32 cellular contexts compared by ENCODE assay signal in genomic region chr12:52796429-52796794, GRCh38. TPM values are rescaled to one million over a fixed set of nuclear protein-coding genes. Genes with fewer than 3 reads are reported as not detected.
"Had no signal": no experiment of that assay in that cellular context is flagged by ENCODE, and none has a peak within 500 bp of the region (broad histone marks: within the 10 kb centered on the region; RNA-seq: fewer than 3 reads in every experiment).

No MANE protein-coding gene starts in this region.

- H3K27me3 ChIP-seq: testis, thyroid gland, transverse colon, uterus, vagina had no signal

- H3K27ac ChIP-seq: stomach, suprapubic skin, testis, thoracic aorta, thyroid gland, tibial artery, tibial nerve, transverse colon, upper lobe of left lung, uterus, vagina had no signal

- ATAC-seq: stimulated activated effector memory CD8-positive, alpha-beta T cell treated with anti-CD3 and anti-CD28 coated beads, Interleukin-12 subunit alpha, Interleukin-12 subunit beta, amount 100 ng/mL, for 72 hours; stimulated activated memory B cell treated with anti-CD40 and anti-IgM and Interleukin-4, amounts not matched to agents 10 μg/mL and 1 μg/mL and 100 μg/mL, for 72 hours; stimulated activated naive B cell treated with anti-CD40 and anti-IgM and Interleukin-4, amounts not matched to agents 10 μg/mL and 1 μg/mL and 100 μg/mL, for 72 hours; stimulated activated naive CD8-positive, alpha-beta T cell treated with anti-CD3 and anti-CD28 coated beads, Interleukin-15, amount 100 ng/mL, for 72 hours; stimulated activated naive CD8-positive, alpha-beta T cell treated with anti-CD3 and anti-CD28 coated beads, Interleukin-15, Interleukin-2, amounts not matched to agents 100 U/mL and 50 U/mL, for 24 hours had no signal

- H3K9me3 ChIP-seq: stomach, suprapubic skin, testis, thoracic aorta, thyroid gland, tibial artery, tibial nerve, transverse colon, upper lobe of left lung, uterus, vagina had no signal

- FAIRE-seq: urothelium cell line had no signal

- H3K4me1 Mint-ChIP-seq: stimulated activated memory B cell treated with anti-CD40 and anti-IgM and Interleukin-4, amounts not matched to agents 10 μg/mL and 1 μg/mL and 100 μg/mL, for 72 hours had no signal

- H3K27ac Mint-ChIP-seq: stimulated activated effector memory CD8-positive, alpha-beta T cell treated with anti-CD3 and anti-CD28 coated beads, Interleukin-12 subunit alpha, Interleukin-12 subunit beta, amount 100 ng/mL, for 72 hours; stimulated activated memory B cell treated with anti-CD40 and anti-IgM and Interleukin-4, amounts not matched to agents 10 μg/mL and 1 μg/mL and 100 μg/mL, for 72 hours; stimulated activated naive B cell treated with anti-CD40 and anti-IgM and Interleukin-4, amounts not matched to agents 10 μg/mL and 1 μg/mL and 100 μg/mL, for 72 hours; stimulated activated naive CD8-positive, alpha-beta T cell treated with anti-CD3 and anti-CD28 coated beads, Interleukin-15, amount 100 ng/mL, for 72 hours; stimulated activated naive CD8-positive, alpha-beta T cell treated with anti-CD3 and anti-CD28 coated beads, Interleukin-15, Interleukin-2, amounts not matched to agents 100 ng/mL and 50 ng/mL, for 24 hours; type B pancreatic cell had no signal

- H3K4me1 ChIP-seq: suprapubic skin, testis, tibial artery, tibial nerve, uterus had no signal

- H3K9me3 Mint-ChIP-seq: stimulated activated effector memory CD8-positive, alpha-beta T cell treated with anti-CD3 and anti-CD28 coated beads, Interleukin-12 subunit alpha, Interleukin-12 subunit beta, amount 100 ng/mL, for 72 hours; stimulated activated memory B cell treated with anti-CD40 and anti-IgM and Interleukin-4, amounts not matched to agents 10 μg/mL and 1 μg/mL and 100 μg/mL, for 72 hours; stimulated activated naive B cell treated with anti-CD40 and anti-IgM and Interleukin-4, amounts not matched to agents 10 μg/mL and 1 μg/mL and 100 μg/mL, for 72 hours; stimulated activated naive CD8-positive, alpha-beta T cell treated with anti-CD3 and anti-CD28 coated beads, Interleukin-15, amount 100 ng/mL, for 72 hours; stimulated activated naive CD8-positive, alpha-beta T cell treated with anti-CD3 and anti-CD28 coated beads, Interleukin-15, Interleukin-2, amounts not matched to agents 100 ng/mL and 50 ng/mL, for 24 hours; type B pancreatic cell had no signal

- H3K4me3 Mint-ChIP-seq: stimulated activated effector memory CD8-positive, alpha-beta T cell treated with anti-CD3 and anti-CD28 coated beads, Interleukin-12 subunit alpha, Interleukin-12 subunit beta, amount 100 ng/mL, for 72 hours; stimulated activated memory B cell treated with anti-CD40 and anti-IgM and Interleukin-4, amounts not matched to agents 10 μg/mL and 1 μg/mL and 100 μg/mL, for 72 hours; stimulated activated naive B cell treated with anti-CD40 and anti-IgM and Interleukin-4, amounts not matched to agents 10 μg/mL and 1 μg/mL and 100 μg/mL, for 72 hours; stimulated activated naive CD8-positive, alpha-beta T cell treated with anti-CD3 and anti-CD28 coated beads, Interleukin-15, amount 100 ng/mL, for 72 hours; stimulated activated naive CD8-positive, alpha-beta T cell treated with anti-CD3 and anti-CD28 coated beads, Interleukin-15, Interleukin-2, amounts not matched to agents 100 ng/mL and 50 ng/mL, for 24 hours; type B pancreatic cell had no signal

- H3K4me3 ChIP-seq: stomach, suprapubic skin, testis, thoracic aorta, thyroid gland, tibial artery, tibial nerve, transverse colon, upper lobe of left lung, uterus, vagina had no signal

- DNase-seq: stimulated activated CD4-positive, alpha-beta T cell treated with anti-CD3 and anti-CD28 coated beads, Interleukin-2, amount 100 ng/mL, for 24 hours; stimulated activated CD4-positive, alpha-beta T cell treated with anti-CD3 and anti-CD28 coated beads, Interleukin-2, amount 100 ng/mL, for 48 hours; stimulated activated CD4-positive, alpha-beta T cell treated with anti-CD3 and anti-CD28 coated beads, Interleukin-4, amount 100 ng/mL, for 1 hour; stimulated activated CD4-positive, alpha-beta T cell treated with anti-CD3 and anti-CD28 coated beads, Interleukin-4, amount 100 ng/mL, for 24 hours; stimulated activated CD8-positive, alpha-beta memory T cell treated with anti-CD3 and anti-CD28 coated beads, Interleukin-4, amount 100 ng/mL, for 48 hours; stimulated activated naive B cell treated with anti-CD40 and anti-IgM and Interleukin-4, amounts not matched to agents 10 μg/mL and 1 μg/mL and 100 μg/mL, for 72 hours; stimulated activated naive CD4-positive, alpha-beta T cell; stimulated activated naive CD4-positive, alpha-beta T cell treated with Interleukin-2 at 50 U/mL for 16 hours; stimulated activated naive CD8-positive, alpha-beta T cell treated with anti-CD3 and anti-CD28 coated beads, Interleukin-15, amount 100 ng/mL, for 72 hours; stimulated activated naive CD8-positive, alpha-beta T cell treated with anti-CD3 and anti-CD28 coated beads, Interleukin-15, Interleukin-2, amounts not matched to agents 100 U/mL and 50 U/mL, for 24 hours; stomach; substantia nigra; testis; thyroid gland; tibial artery; transverse colon; trophoblast cell; uterus had no signal

- H3K36me3 Mint-ChIP-seq: stimulated activated effector memory CD8-positive, alpha-beta T cell treated with anti-CD3 and anti-CD28 coated beads, Interleukin-12 subunit alpha, Interleukin-12 subunit beta, amount 100 ng/mL, for 72 hours; stimulated activated memory B cell treated with anti-CD40 and anti-IgM and Interleukin-4, amounts not matched to agents 10 μg/mL and 1 μg/mL and 100 μg/mL, for 72 hours; stimulated activated naive B cell treated with anti-CD40 and anti-IgM and Interleukin-4, amounts not matched to agents 10 μg/mL and 1 μg/mL and 100 μg/mL, for 72 hours had no signal

- H3K36me3 ChIP-seq: stomach, suprapubic skin, thoracic aorta, thyroid gland, tibial artery, tibial nerve, transverse colon, upper lobe of left lung, uterus, vagina had no signal

RNA-seq across cellular contexts. Expression of gene KRT3, which starts 0.5 kb away (rescaled TPM):
- total RNA-seq: stomach, subcutaneous adipose tissue, suprapubic skin, temporal lobe, testis, thoracic aorta, thyroid gland, tibial nerve, transverse colon, upper lobe of left lung, ureter, urinary bladder, uterus, vagina had no signal
- polyA plus RNA-seq: urinary bladder had no signal

RNA-seq across cellular contexts. Expression of gene KRT4, which starts 17.5 kb away (rescaled TPM):
- total RNA-seq: subcutaneous adipose tissue, temporal lobe, thoracic aorta, tibial nerve, transverse colon, uterus had no signal
- polyA plus RNA-seq: urinary bladder had no signal

RNA-seq across cellular contexts. Expression of gene KRT76, which starts 19.3 kb away (rescaled TPM):
- total RNA-seq: stomach, subcutaneous adipose tissue, suprapubic skin, temporal lobe, testis, thoracic aorta, thyroid gland, tibial nerve, transverse colon, upper lobe of left lung, ureter, urinary bladder, uterus, vagina had no signal
- polyA plus RNA-seq: stomach, urinary bladder had no signal

RNA-seq across cellular contexts. Expression of gene KRT79, which starts 37.7 kb away (rescaled TPM):
- total RNA-seq: stomach, temporal lobe, thoracic aorta, thyroid gland, transverse colon, ureter, urinary bladder, uterus had no signal
- polyA plus RNA-seq: urinary bladder had no signal

RNA-seq across cellular contexts. Expression of gene KRT78, which starts 52.4 kb away (rescaled TPM):
- total RNA-seq: subcutaneous adipose tissue, temporal lobe, thoracic aorta, transverse colon, ureter, urinary bladder, uterus had no signal
- polyA plus RNA-seq: urinary bladder had no signal
